ENCODE assay signal across 24 cellular contexts in the genomic region with DNA sequence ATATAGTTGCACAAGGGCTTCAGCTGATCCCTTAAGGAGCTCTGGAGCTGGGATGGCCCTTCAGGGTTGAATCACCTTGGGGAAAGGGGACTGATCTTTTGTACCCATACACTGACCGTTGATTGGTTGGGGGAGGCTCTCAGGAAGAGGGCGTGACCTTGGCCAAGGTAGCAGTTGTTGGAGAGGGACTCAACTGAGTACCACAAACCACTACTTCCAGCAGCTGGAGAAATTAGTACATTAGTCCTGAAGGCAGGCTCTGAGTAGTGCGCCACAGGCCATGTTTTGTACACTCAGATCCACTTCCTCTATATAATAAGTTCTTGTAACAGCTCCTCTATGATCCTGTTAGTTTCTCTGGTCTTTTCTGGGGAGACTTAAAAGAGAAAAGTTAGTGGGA.
"Had no signal": no experiment of that assay in that cellular context is flagged by ENCODE, and none has a peak within 500 bp of the region (broad histone marks: within the 10 kb centered on the region; RNA-seq: fewer than 3 reads in every experiment).

No MANE protein-coding gene starts in this region.

- H3K27me3 Mint-ChIP-seq: activated B cell treated with CpG ODN at 0.5 μM for 24 hours; activated CD4-positive, alpha-beta T cell treated with anti-CD3 and anti-CD28 coated beads for 36 hours; activated naive CD4-positive, alpha-beta T cell treated with anti-CD3 and anti-CD28 coated beads, Interleukin-2, amount 10 ng/mL, durations not matched to agents 7 days and 5 days; activated naive CD8-positive, alpha-beta T cell treated with anti-CD3 and anti-CD28 coated beads, Interleukin-2, amount 50 U/mL, for 24 hours; memory B cell; naive thymus-derived CD8-positive, alpha-beta T cell; progenitor cell of endocrine pancreas; type B pancreatic cell had no signal

- H3K36me3 ChIP-seq: neural progenitor cell, sigmoid colon, thoracic aorta, vagina had no signal

- H3K4me1 Mint-ChIP-seq: activated B cell treated with CpG ODN at 0.5 μM for 24 hours; activated CD4-positive, alpha-beta T cell treated with anti-CD3 and anti-CD28 coated beads for 36 hours; activated naive CD4-positive, alpha-beta T cell treated with anti-CD3 and anti-CD28 coated beads, Interleukin-2, amount 10 ng/mL, durations not matched to agents 7 days and 5 days; activated naive CD8-positive, alpha-beta T cell treated with anti-CD3 and anti-CD28 coated beads, Interleukin-2, amount 50 U/mL, for 24 hours; neural progenitor cell had no signal

- H2AFZ ChIP-seq: neural progenitor cell had no signal

- H3K4me3 ChIP-seq: body of pancreas, neural progenitor cell, sigmoid colon, thoracic aorta, vagina had no signal

- H3K4me3 Mint-ChIP-seq: activated B cell treated with CpG ODN at 0.5 μM for 24 hours; activated CD4-positive, alpha-beta T cell treated with anti-CD3 and anti-CD28 coated beads for 36 hours; activated naive CD4-positive, alpha-beta T cell treated with anti-CD3 and anti-CD28 coated beads, Interleukin-2, amount 10 ng/mL, durations not matched to agents 7 days and 5 days; activated naive CD8-positive, alpha-beta T cell treated with anti-CD3 and anti-CD28 coated beads, Interleukin-2, amount 50 U/mL, for 24 hours; activated T-cell treated with anti-CD3 and anti-CD28 coated beads, Interleukin-2, amount 50 U/mL, for 72 hours; memory B cell; naive thymus-derived CD8-positive, alpha-beta T cell; neural progenitor cell; T-helper 2 cell treated with Interferon-gamma antibody and Interleukin-4, amounts not matched to agents 5 μg/mL and 100 μg/mL, for 36 hours; type B pancreatic cell had no signal

- H3K9ac ChIP-seq: neural progenitor cell had no signal

- H3K4me1 ChIP-seq: body of pancreas, foreskin keratinocyte, neural progenitor cell, vagina had no signal

- H3K27ac ChIP-seq: body of pancreas, foreskin keratinocyte, neural progenitor cell, sigmoid colon, thoracic aorta, vagina had no signal

- H3K27ac Mint-ChIP-seq: activated B cell treated with CpG ODN at 0.5 μM for 24 hours; activated CD4-positive, alpha-beta T cell treated with anti-CD3 and anti-CD28 coated beads for 36 hours; activated naive CD4-positive, alpha-beta T cell treated with anti-CD3 and anti-CD28 coated beads, Interleukin-2, amount 10 ng/mL, durations not matched to agents 7 days and 5 days; activated naive CD8-positive, alpha-beta T cell treated with anti-CD3 and anti-CD28 coated beads, Interleukin-2, amount 50 U/mL, for 24 hours; activated T-cell treated with anti-CD3 and anti-CD28 coated beads, Interleukin-2, amount 50 U/mL, for 72 hours; memory B cell; neural progenitor cell; progenitor cell of endocrine pancreas; T-helper 2 cell treated with Interferon-gamma antibody and Interleukin-4, amounts not matched to agents 5 μg/mL and 100 μg/mL, for 36 hours; type B pancreatic cell had no signal

- H3K9me3 ChIP-seq: sigmoid colon, thoracic aorta, vagina had no signal

- H3K36me3 Mint-ChIP-seq: activated naive CD4-positive, alpha-beta T cell treated with anti-CD3 and anti-CD28 coated beads, Interleukin-2, amount 10 ng/mL, durations not matched to agents 7 days and 5 days; neural progenitor cell had no signal

- DNase-seq: activated B cell treated with CpG ODN at 0.5 μM for 24 hours; activated CD4-positive, alpha-beta T cell treated with anti-CD3 and anti-CD28 coated beads for 36 hours; activated CD4-positive, alpha-beta T cell treated with anti-CD3 and anti-CD28 coated beads, Interleukin-2, amount 50 U/mL, for 4 hours; activated effector memory CD4-positive, alpha-beta T cell treated with Interleukin-2 at 50 U/mL for 16 hours; activated naive CD4-positive, alpha-beta T cell treated with anti-CD3 and anti-CD28 coated beads, Interleukin-2, amount 10 ng/mL, durations not matched to agents 7 days and 5 days; activated naive CD8-positive, alpha-beta T cell treated with anti-CD3 and anti-CD28 coated beads, Interleukin-2, amount 50 U/mL, for 24 hours; activated T-cell treated with anti-CD3 and anti-CD28 coated beads, Interleukin-2, amount 50 U/mL, for 72 hours; body of pancreas; effector memory CD4-positive, alpha-beta T cell; foreskin keratinocyte; left colon; naive thymus-derived CD8-positive, alpha-beta T cell; retina; sigmoid colon; stimulated activated CD4-positive, alpha-beta T cell treated with anti-CD3 and anti-CD28 coated beads, Interleukin-2, amount 100 ng/mL, for 48 hours; stimulated activated CD8-positive, alpha-beta memory T cell treated with anti-CD3 and anti-CD28 coated beads, Interleukin-4, amount 100 ng/mL, for 48 hours; stimulated activated naive CD4-positive, alpha-beta T cell treated with Interleukin-2 at 50 U/mL for 16 hours had no signal

- H3K4me2 ChIP-seq: neural progenitor cell had no signal

- H3K9me3 Mint-ChIP-seq: activated naive CD4-positive, alpha-beta T cell treated with anti-CD3 and anti-CD28 coated beads, Interleukin-2, amount 10 ng/mL, durations not matched to agents 7 days and 5 days; activated naive CD8-positive, alpha-beta T cell treated with anti-CD3 and anti-CD28 coated beads, Interleukin-2, amount 50 U/mL, for 24 hours; neural progenitor cell; T-helper 2 cell treated with Interferon-gamma antibody and Interleukin-4, amounts not matched to agents 5 μg/mL and 100 μg/mL, for 36 hours had no signal

- ATAC-seq: activated CD4-positive, alpha-beta T cell treated with anti-CD3 and anti-CD28 coated beads for 36 hours; activated naive CD8-positive, alpha-beta T cell treated with anti-CD3 and anti-CD28 coated beads, Interleukin-2, amount 50 U/mL, for 24 hours; activated T-cell treated with anti-CD3 and anti-CD28 coated beads, Interleukin-2, amount 50 U/mL, for 72 hours; body of pancreas; foreskin keratinocyte; left colon; naive thymus-derived CD8-positive, alpha-beta T cell had no signal

- H3K27me3 ChIP-seq: body of pancreas, foreskin keratinocyte, neural progenitor cell, sigmoid colon, vagina had no signal
